Comparison of ENCODE assay signal across 1 cellular context in genomic region chr3:126154391-126155279, GRCh38.
TF ChIP-seq lines count a peak whose summit lies in the region.

No MANE protein-coding gene starts in this region.

TF ChIP-seq in GM23338, 12 proteins besides CTCF, POLR2A, EP300 and RAD21 (continued from another document):
- no peak for TF ChIP-seq REST (IDR thresholded peaks at IDR 0.05; ENCODE audit: unreplicated experiment)
- TF ChIP-seq EZH2phosphoT487 (IDR thresholded peaks at IDR 0.05; ENCODE audit: unreplicated experiment): no peak
- TF ChIP-seq EZH2 (IDR thresholded peaks at IDR 0.05; ENCODE audit: low read depth, unreplicated experiment): no peak
- TF ChIP-seq ZNF462 (CRISPR knock-in tag; IDR thresholded peaks at IDR 0.05): no peak
TF ChIP-seq in GM23338: peak in this region for 0.
